In genomic region chrX:77894921-77895886, GRCh38 we compare ENCODE assay signal across 8 cellular contexts. TPM values are rescaled to one million over a fixed set of nuclear protein-coding genes. Genes with fewer than 3 reads are reported as not detected.
DNase-seq lines count a peak whose midpoint lies in the region; ATAC-seq and TF ChIP-seq lines count a peak whose summit lies in the region.

MAGT1 (minus strand) TSS chrX:77895435; CDS start chrX:77895410, 25 bp downstream.

- H4K20me1 ChIP-seq in Karpas-422 (ENCODE audit: insufficient read depth, low read depth, low read length), result no peaks in the 10 kb centered on the region

- 0 to 34% methylated on average over 9 to 42 of the region's 49 CpGs for WGBS in esophagus squamous epithelium, 2 donors

- no peak within 1 kb of the TSS for H2AFZ ChIP-seq in Karpas-422 (ENCODE audit: low read length)

- intact Hi-C loops in esophagus squamous epithelium (cut with DNase I), result no loop called here

- H3K79me2 ChIP-seq in Karpas-422 (ENCODE audit: low read length), result peaks cover 58% of the 10 kb centered on the region

- H3K4me1 ChIP-seq in Karpas-422 (ENCODE audit: low read length) (peaks cover 8% of the 10 kb centered on the region), esophagus squamous epithelium (peaks cover 0 to 28% (median 0%) of the 10 kb centered on the region in 3 donors)

- no peaks in the 10 kb centered on the region for H3K9me2 ChIP-seq in Karpas-422 (replicated peaks; ENCODE audit: insufficient read depth, low read length)

- H3K9ac ChIP-seq in Karpas-422 (ENCODE audit: low read length), result peak within 1 kb of the TSS; percentile 77

- no peak for TF ChIP-seq CTCF in esophagus squamous epithelium (IDR thresholded peaks at IDR 0.05)

- H3K4me3 ChIP-seq in Karpas-422 (ENCODE audit: low read length) (peak within 1 kb of the TSS; percentile 74), esophagus squamous epithelium (peak within 1 kb of the TSS; percentile 49 to 68 (median 66))

- H3K27me3 ChIP-seq in Karpas-422 (ENCODE audit: low read length) (no peaks in the 10 kb centered on the region), esophagus squamous epithelium (no peaks in the 10 kb centered on the region)

- peak within 1 kb of the TSS; percentile 77 for H3K4me2 ChIP-seq in Karpas-422 (ENCODE audit: low read depth, low read length, poor library complexity, severe bottlenecking)

- H3K36me3 ChIP-seq in Karpas-422 (ENCODE audit: insufficient read depth, low read length) (peaks cover 3% of the 10 kb centered on the region), esophagus squamous epithelium (no peaks in the 10 kb centered on the region)

- H3K27ac ChIP-seq in Karpas-422 (ENCODE audit: low read length) (peak within 1 kb of the TSS; percentile 76), esophagus squamous epithelium (peak within 1 kb of the TSS; percentile 91 to 97 (median 94))

- TF ChIP-seq POLR2A in esophagus squamous epithelium (IDR thresholded peaks at IDR 0.05), result peak in 3 of 4 donors; percentile 87 to 92 (median 90)

- H3K9me3 ChIP-seq in Karpas-422 (ENCODE audit: low read length), result no peaks in the 10 kb centered on the region; the same call in 1 of the 2 replicates
- H3K9me3 ChIP-seq in esophagus squamous epithelium, result no peaks in the 10 kb centered on the region

- peak; percentile 90 for ATAC-seq in GM21825 (IDR thresholded peaks at IDR 0.05; ENCODE audit: unreplicated experiment)

- DNase-seq in DMS79 treated with DMSO at 0.1 percent for 48 hours (lab: John Stamatoyannopoulos, UW) (peak; percentile 87), Karpas-422 (peak; percentile 97), RKO (ENCODE audit: low spot score) (peak; percentile 96), activated T-helper 1 cell treated with Interleukin-2 at 50 U/mL for 16 hours (ENCODE audit: low read depth) (peak; percentile 80), esophagus squamous epithelium (lab: John Stamatoyannopoulos, UW) (peak; percentile 69), myocyte (ENCODE audit: low read depth) (peak; percentile 97)
- DNase-seq in stimulated activated CD8-positive, alpha-beta memory T cell treated with anti-CD3 and anti-CD28 coated beads, Interleukin-7, amount 100 ng/mL, for 48 hours (ENCODE audit: extremely low read depth in 1 of 2, low read depth in 1 of 2), result peak; percentile 64 to 87

RNA-seq across cellular contexts. Expression of gene MAGT1, which starts in this region (rescaled TPM):
- total RNA-seq in Karpas-422 (2014; rRNA removed; shearing (Covaris generic); ENCODE audit: low replicate concordance), result 78.5 and 110 TPM in 2 replicates
- total RNA-seq in esophagus squamous epithelium, result 10 to 100 TPM; 31.0 to 51.2 (median 38.4) TPM
- total RNA-seq in myocyte, result 61.3 and 96.1 TPM in 2 replicates
- 47.2 TPM for polyA plus RNA-seq in myocyte (2012)

Comparison
In these comparisons a context has a peak if more than half of its experiments do, and no peak if none do; other contexts are left out.
1. Peak in every context shown above with its lines: DNase-seq, ATAC-seq, H3K4me3 ChIP-seq and H3K27ac ChIP-seq.